In the genomic region with DNA sequence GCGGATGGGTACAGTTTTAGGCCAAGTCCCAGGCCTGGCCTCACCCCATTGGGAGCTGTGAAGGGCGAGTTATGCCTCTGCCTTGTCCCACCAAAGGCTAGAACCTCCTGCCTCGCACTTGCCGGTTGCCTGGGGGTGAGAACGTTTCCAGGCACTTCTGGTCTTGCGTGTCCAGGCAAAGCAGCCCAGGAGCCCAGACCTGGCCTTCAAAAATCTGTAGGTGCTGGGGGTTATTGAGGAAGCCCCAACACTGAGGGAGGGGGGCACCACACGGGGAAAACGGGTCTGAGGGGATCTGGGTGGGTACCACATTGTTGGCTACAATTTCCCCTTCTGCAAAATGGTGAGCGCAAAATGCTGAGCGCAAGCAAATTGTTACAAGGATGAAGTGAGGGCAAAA, we compare ENCODE assay signal across 17 cellular contexts. TPM values are rescaled to one million over a fixed set of nuclear protein-coding genes. Genes with fewer than 3 reads are reported as not detected.
DNase-seq lines count a peak whose midpoint lies in the region; ATAC-seq and TF ChIP-seq lines count a peak whose summit lies in the region.
"Had no signal": no experiment of that assay in that cellular context is flagged by ENCODE, and none has a peak within 500 bp of the region (broad histone marks: within the 10 kb centered on the region; RNA-seq: fewer than 3 reads in every experiment).

No MANE protein-coding gene starts in this region.

- H3K36me3 Mint-ChIP-seq in endodermal cell (ENCODE audit: low read depth) (no peaks in the 10 kb centered on the region), progenitor cell of endocrine pancreas (ENCODE audit: insufficient read depth) (no peaks in the 10 kb centered on the region)

- no peaks in the 10 kb centered on the region for H3K36me3 ChIP-seq in SJSA1
- no peaks in the 10 kb centered on the region for H3K36me3 ChIP-seq in endodermal cell (ENCODE audit: control insufficient read depth, insufficient read depth, low read length)

- H3K4me3 Mint-ChIP-seq in endodermal cell: no peak overlapping the region
- H3K4me3 Mint-ChIP-seq in progenitor cell of endocrine pancreas (ENCODE audit: low read depth): no peak overlapping the region

- no peak for TF ChIP-seq CTCF in C4-2B (conservative IDR thresholded peaks at IDR 0.05)
- TF ChIP-seq CTCF in endodermal cell (conservative IDR thresholded peaks at IDR 0.05): no peak
- TF ChIP-seq CTCF in progenitor cell of endocrine pancreas (IDR thresholded peaks at IDR 0.05; ENCODE audit: unreplicated experiment): no peak
- TF ChIP-seq CTCF in GM10266 (IDR thresholded peaks at IDR 0.05; ENCODE audit: control insufficient read depth, insufficient read depth, low read depth, missing control alignments): no peak

- no peak overlapping the region for H3K9ac ChIP-seq in endodermal cell (ENCODE audit: extremely low read depth, low read length, poor library complexity, severe bottlenecking)
- H3K9ac ChIP-seq: SK-N-SH had no signal

- no peak overlapping the region for H3K27ac Mint-ChIP-seq in endodermal cell
- H3K27ac Mint-ChIP-seq in progenitor cell of endocrine pancreas: peak overlapping the region; percentile 7

- ATAC-seq in GM18519 (IDR thresholded peaks at IDR 0.05; ENCODE audit: low FRiP score, unreplicated experiment) (no peak), GM21737 (IDR thresholded peaks at IDR 0.05; ENCODE audit: unreplicated experiment) (no peak)
- ATAC-seq: K562 had no signal

- no peak overlapping the region for H3K4me3 ChIP-seq in SJSA1
- no peak overlapping the region for H3K4me3 ChIP-seq in endodermal cell (ENCODE audit: low read length)
- H3K4me3 ChIP-seq: K562 had no signal

- H3K9me3 ChIP-seq in SJSA1 (replicated peaks) (0 out of 2 replicates have a peak, but pooled peaks cover 3% of the 10 kb centered on the region), endodermal cell (ENCODE audit: control insufficient read depth, low read length) (no peaks in the 10 kb centered on the region)
- H3K9me3 ChIP-seq: SK-N-SH had no signal

- H3K4me1 Mint-ChIP-seq in endodermal cell (peaks cover 10% of the 10 kb centered on the region), progenitor cell of endocrine pancreas (ENCODE audit: low read depth) (peaks cover 23% of the 10 kb centered on the region)

- peaks cover 33% of the 10 kb centered on the region for H3K4me1 ChIP-seq in SJSA1 (replicated peaks)
- peaks cover 4% of the 10 kb centered on the region for H3K4me1 ChIP-seq in endodermal cell (ENCODE audit: control insufficient read depth, insufficient read depth, low read length)

- H3K27ac ChIP-seq in C4-2B: peak overlapping the region; percentile 63
- H3K27ac ChIP-seq in SJSA1: peak overlapping the region; percentile 31; the same call in 1 of the 2 replicates
- H3K27ac ChIP-seq in endodermal cell (ENCODE audit: low read depth, low read length): peak overlapping the region; percentile 73

- H3K27me3 ChIP-seq in SJSA1 (replicated peaks) (no peaks in the 10 kb centered on the region), endodermal cell (ENCODE audit: control insufficient read depth, insufficient read depth, low read length, poor library complexity, severe bottlenecking) (no peaks in the 10 kb centered on the region)

- 85 to 93% methylated on average over 7 to 10 of the region's 10 CpGs for WGBS in endodermal cell (ENCODE audit: insufficient coverage in 1 of 2, insufficient read length in 1 of 2), 2 experiments

- DNase-seq in SJSA1 (ENCODE audit: low read depth in 1 of 2, low spot score in 2 of 2) (no peak), endodermal cell (no peak), progenitor cell of endocrine pancreas (ENCODE audit: low spot score, unreplicated experiment) (no peak), NCI-H2029 (lab: John Stamatoyannopoulos, UW) (no peak), GM10266 (ENCODE audit: extremely low spot score) (no peak)
- DNase-seq: HCEC 1CT, MV-4-11, NCI-H1417 treated with DMSO at 0.1 percent for 48 hours, NCI-H1930, NCI-H2171 treated with DMSO at 0.1 percent for 48 hours, NCI-H774, SK-N-SH had no signal

- no peaks in the 10 kb centered on the region for H3K27me3 Mint-ChIP-seq in endodermal cell (ENCODE audit: insufficient read depth)
- peaks cover 6% of the 10 kb centered on the region for H3K27me3 Mint-ChIP-seq in progenitor cell of endocrine pancreas

- H3K9me3 Mint-ChIP-seq in endodermal cell (no peaks in the 10 kb centered on the region), progenitor cell of endocrine pancreas (ENCODE audit: low read depth) (no peaks in the 10 kb centered on the region)

RNA-seq across cellular contexts. Expression of gene ATP2C2, which starts 12.2 kb away (rescaled TPM):
- not detected in 2 replicates for total RNA-seq in SJSA1 (2014; rRNA removed; shearing (Covaris generic))
- total RNA-seq in endodermal cell: 1 to 10 TPM; 2.0 to 2.6 TPM
- 0.71 TPM for polyA plus RNA-seq in endodermal cell (2013, experiment 1 of 2)
- polyA plus RNA-seq in endodermal cell (2013, experiment 2 of 2): 0.87 TPM
- total RNA-seq in progenitor cell of endocrine pancreas: 6.8 and 10.8 TPM in 2 replicates
- total RNA-seq: NCI-H460 had no signal
- polyA plus RNA-seq: K562 had no signal
